17 cellular contexts compared by ENCODE assay signal in the genomic region with DNA sequence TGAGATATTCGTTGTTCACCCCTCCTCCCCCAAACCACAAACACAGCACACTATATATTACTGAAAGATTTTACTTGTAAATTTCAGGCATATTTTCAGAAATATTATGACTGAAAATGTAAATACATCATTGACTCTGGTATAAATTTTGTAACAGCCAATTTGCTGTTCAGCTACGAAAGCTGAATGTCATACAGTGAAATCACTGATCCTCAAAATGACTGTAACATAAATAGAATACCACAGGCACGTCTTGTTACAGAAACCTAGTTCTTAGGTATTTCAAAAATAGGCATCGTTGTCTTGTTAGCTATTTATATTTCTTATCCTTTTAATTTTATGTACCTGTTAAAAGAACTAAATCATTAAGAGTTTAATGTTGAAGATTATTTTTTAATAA. TPM values are rescaled to one million over a fixed set of nuclear protein-coding genes. Genes with fewer than 3 reads are reported as not detected.
DNase-seq lines count a peak whose midpoint lies in the region; ATAC-seq and TF ChIP-seq lines count a peak whose summit lies in the region.
"Had no signal": no experiment of that assay in that cellular context is flagged by ENCODE, and none has a peak within 500 bp of the region (broad histone marks: within the 10 kb centered on the region; RNA-seq: fewer than 3 reads in every experiment).

No MANE protein-coding gene starts in this region.

- H3K4me1 Mint-ChIP-seq in activated CD4-positive, alpha-beta T cell treated with anti-CD3 and anti-CD28 coated beads for 36 hours = peaks cover 43% of the 10 kb centered on the region
- peaks cover 32 to 46% (median 41%) of the 10 kb centered on the region in 4 donors for H3K4me1 Mint-ChIP-seq in CD4-positive, alpha-beta memory T cell

- ATAC-seq in GM19455 (IDR thresholded peaks at IDR 0.05; ENCODE audit: unreplicated experiment) (peak; percentile 73), HG02870 (IDR thresholded peaks at IDR 0.05; ENCODE audit: unreplicated experiment) (peak; percentile 81), HG03571 (IDR thresholded peaks at IDR 0.05; ENCODE audit: unreplicated experiment) (peak; percentile 63), HG03457 (IDR thresholded peaks at IDR 0.05; ENCODE audit: unreplicated experiment) (no peak)
- no peak for ATAC-seq in activated CD4-positive, alpha-beta T cell treated with anti-CD3 and anti-CD28 coated beads for 36 hours
- ATAC-seq: natural killer cell had no signal

- H3K4me3 ChIP-seq in CD4-positive, alpha-beta memory T cell (ENCODE audit: low read length in 2 of 2) = no peak overlapping the region
- H3K4me3 ChIP-seq: MG63, thoracic aorta had no signal

- H3K27ac ChIP-seq in CD4-positive, alpha-beta memory T cell (ENCODE audit: low read depth, low read length) = no peak overlapping the region
- H3K27ac ChIP-seq: thoracic aorta had no signal

- CTCF ChIA-PET in activated CD4-positive, alpha-beta T cell treated with anti-CD3 and anti-CD28 coated beads for 36 hours (lab: Charles Lee) = interaction anchor here (0.9 kb wide), 1 partner anchor 11 kb away, joined by 4 read pairs; no protein-coding TSS in a partner anchor
- CTCF ChIA-PET in CD4-positive, alpha-beta memory T cell (lab: Charles Lee; ENCODE audit: partially characterized antibody) = no interaction called here

- peak; percentile 45 for DNase-seq in GM13977 (ENCODE audit: low spot score)
- DNase-seq in stimulated activated CD4-positive, alpha-beta T cell treated with anti-CD3 and anti-CD28 coated beads, Interleukin-1b, Interleukin-23, amount 100 ng/mL, for 48 hours = no peak
- no peak for DNase-seq in activated CD4-positive, alpha-beta T cell treated with anti-CD3 and anti-CD28 coated beads for 36 hours
- DNase-seq in CD4-positive, alpha-beta memory T cell = no peak
- DNase-seq: dermis blood vessel endothelial cell, hippocampal formation, left ventricle myocardium superior, MG63, natural killer cell, NCI-H2081 treated with DMSO at 0.1 percent for 48 hours, T-helper 9 cell had no signal

- peaks cover under 1% of the 10 kb centered on the region for H3K36me3 ChIP-seq in CD4-positive, alpha-beta memory T cell (ENCODE audit: insufficient read depth, low read length)
- H3K36me3 ChIP-seq: thoracic aorta had no signal

- H3K4me3 Mint-ChIP-seq in activated CD4-positive, alpha-beta T cell treated with anti-CD3 and anti-CD28 coated beads for 36 hours = no peak overlapping the region
- H3K4me3 Mint-ChIP-seq in CD4-positive, alpha-beta memory T cell = no peak overlapping the region
- H3K4me3 Mint-ChIP-seq: natural killer cell had no signal

- H3K9me3 Mint-ChIP-seq in activated CD4-positive, alpha-beta T cell treated with anti-CD3 and anti-CD28 coated beads for 36 hours (ENCODE audit: low read depth) = no peaks in the 10 kb centered on the region
- no peaks in the 10 kb centered on the region for H3K9me3 Mint-ChIP-seq in CD4-positive, alpha-beta memory T cell
- H3K9me3 Mint-ChIP-seq: activated T-helper 2 cell treated with anti-CD3 and anti-CD28 coated beads, Interferon-gamma antibody, Interleukin-2, Interleukin-4, amounts not matched to agents 10 μg/mL and 5 μg/mL and 100 μg/mL, durations not matched to agents 14 hours and 24 hours and 36 hours; natural killer cell had no signal

- TF ChIP-seq CTCF in GM13977 (IDR thresholded peaks at IDR 0.05; ENCODE audit: extremely low read depth, insufficient read depth, missing control alignments) = no peak

- H3K27me3 Mint-ChIP-seq in activated CD4-positive, alpha-beta T cell treated with anti-CD3 and anti-CD28 coated beads for 36 hours = no peaks in the 10 kb centered on the region
- no peaks in the 10 kb centered on the region for H3K27me3 Mint-ChIP-seq in CD4-positive, alpha-beta memory T cell

- in situ Hi-C loops in GM13977 (cut with MboI; ENCODE audit: low pct_unique_long_range_greater_than_20kb, low sequenced_read_pairs, unreplicated experiment) = no loop called here

- H3K36me3 Mint-ChIP-seq in activated CD4-positive, alpha-beta T cell treated with anti-CD3 and anti-CD28 coated beads for 36 hours (ENCODE audit: low read depth) = peaks cover 41% of the 10 kb centered on the region
- H3K36me3 Mint-ChIP-seq in CD4-positive, alpha-beta memory T cell = peaks cover 47 to 50% of the 10 kb centered on the region in 2 donors

- POLR2A ChIA-PET in activated CD4-positive, alpha-beta T cell treated with anti-CD3 and anti-CD28 coated beads for 36 hours (lab: Charles Lee) = no interaction called here
- POLR2A ChIA-PET in CD4-positive, alpha-beta memory T cell (lab: Charles Lee; ENCODE audit: partially characterized antibody) = no interaction called here

- intact Hi-C loops in activated CD4-positive, alpha-beta T cell treated with anti-CD3 and anti-CD28 coated beads for 36 hours (cut with DNase I, micrococcal nuclease) = no loop called here
- intact Hi-C loops in CD4-positive, alpha-beta memory T cell (cut with micrococcal nuclease) = no loop called here

- H3K27me3 ChIP-seq in CD4-positive, alpha-beta memory T cell (ENCODE audit: insufficient read depth, low read length) = no peaks in the 10 kb centered on the region
- H3K27me3 ChIP-seq: MG63 had no signal

- no peaks in the 10 kb centered on the region for H3K4me1 ChIP-seq in CD4-positive, alpha-beta memory T cell (ENCODE audit: insufficient read depth, low read length)

- H3K27ac Mint-ChIP-seq in activated CD4-positive, alpha-beta T cell treated with anti-CD3 and anti-CD28 coated beads for 36 hours = no peak overlapping the region
- no peak overlapping the region for H3K27ac Mint-ChIP-seq in CD4-positive, alpha-beta memory T cell
- H3K27ac Mint-ChIP-seq: activated T-helper 2 cell treated with anti-CD3 and anti-CD28 coated beads, Interferon-gamma antibody, Interleukin-2, Interleukin-4, amounts not matched to agents 10 μg/mL and 5 μg/mL and 100 μg/mL, durations not matched to agents 14 hours and 24 hours and 36 hours; natural killer cell had no signal

- no peaks in the 10 kb centered on the region for H3K9me3 ChIP-seq in CD4-positive, alpha-beta memory T cell (ENCODE audit: control insufficient read depth in 1 of 2, low read length in 2 of 2)
- H3K9me3 ChIP-seq: MG63, thoracic aorta had no signal

RNA-seq across cellular contexts. Expression of a gene that starts 15.1 kb away (rescaled TPM):
- 10 to 100 TPM; 13.4 to 15.0 TPM for total RNA-seq in activated CD4-positive, alpha-beta T cell treated with anti-CD3 and anti-CD28 coated beads for 36 hours
- 10 to 100 TPM; 11.3 to 14.5 TPM for total RNA-seq in CD4-positive, alpha-beta memory T cell
- polyA plus RNA-seq in CD4-positive, alpha-beta memory T cell = 10 to 100 TPM in 1 of 2 donors, 1 to 10 TPM in 1; 9.8 to 10.7 TPM

Comparison
In these comparisons a context has a peak if more than half of its experiments do, and no peak if none do; other contexts are left out.
1. ATAC-seq: peak in GM19455 (single experiment), HG02870 (single experiment) and HG03571 (single experiment); none in HG03457 (single experiment) and activated CD4-positive, alpha-beta T cell treated with anti-CD3 and anti-CD28 coated beads for 36 hours (single experiment).